1 cellular context compared by ENCODE assay signal in the genomic region with DNA sequence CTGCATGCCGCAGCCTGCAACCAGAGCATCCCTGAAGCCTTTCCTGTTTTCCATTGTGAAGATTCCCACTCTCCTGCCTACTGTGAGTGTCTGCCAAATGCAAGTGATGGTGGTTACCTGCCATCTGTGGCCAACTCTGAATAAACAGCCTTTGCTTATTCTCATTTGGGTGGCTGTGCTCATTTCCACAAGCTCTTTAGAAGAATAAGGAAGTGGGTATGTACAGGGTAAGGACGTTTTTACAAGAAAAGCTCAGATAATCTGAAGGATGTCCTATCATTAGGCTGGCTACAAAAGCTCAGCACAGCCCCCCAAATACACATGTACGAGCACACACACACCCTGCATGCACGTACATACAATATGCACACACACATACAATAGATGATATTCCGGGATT.
TF ChIP-seq lines count a peak whose summit lies in the region.

No MANE protein-coding gene starts in this region.

TF ChIP-seq in WTC11, 78 proteins besides CTCF, POLR2A, EP300 and RAD21 (continued from another document):
- TF ChIP-seq, protein P1, sequence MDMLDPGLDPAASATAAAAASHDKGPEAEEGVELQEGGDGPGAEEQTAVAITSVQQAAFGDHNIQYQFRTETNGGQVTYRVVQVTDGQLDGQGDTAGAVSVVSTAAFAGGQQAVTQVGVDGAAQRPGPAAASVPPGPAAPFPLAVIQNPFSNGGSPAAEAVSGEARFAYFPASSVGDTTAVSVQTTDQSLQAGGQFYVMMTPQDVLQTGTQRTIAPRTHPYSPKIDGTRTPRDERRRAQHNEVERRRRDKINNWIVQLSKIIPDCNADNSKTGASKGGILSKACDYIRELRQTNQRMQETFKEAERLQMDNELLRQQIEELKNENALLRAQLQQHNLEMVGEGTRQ (CRISPR knock-in tag; IDR thresholded peaks at IDR 0.05) = no peak
- TF ChIP-seq, protein P2, sequence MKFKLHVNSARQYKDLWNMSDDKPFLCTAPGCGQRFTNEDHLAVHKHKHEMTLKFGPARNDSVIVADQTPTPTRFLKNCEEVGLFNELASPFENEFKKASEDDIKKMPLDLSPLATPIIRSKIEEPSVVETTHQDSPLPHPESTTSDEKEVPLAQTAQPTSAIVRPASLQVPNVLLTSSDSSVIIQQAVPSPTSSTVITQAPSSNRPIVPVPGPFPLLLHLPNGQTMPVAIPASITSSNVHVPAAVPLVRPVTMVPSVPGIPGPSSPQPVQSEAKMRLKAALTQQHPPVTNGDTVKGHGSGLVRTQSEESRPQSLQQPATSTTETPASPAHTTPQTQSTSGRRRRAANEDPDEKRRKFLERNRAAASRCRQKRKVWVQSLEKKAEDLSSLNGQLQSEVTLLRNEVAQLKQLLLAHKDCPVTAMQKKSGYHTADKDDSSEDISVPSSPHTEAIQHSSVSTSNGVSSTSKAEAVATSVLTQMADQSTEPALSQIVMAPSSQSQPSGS (CRISPR knock-in tag; IDR thresholded peaks at IDR 0.05; ENCODE audit: borderline replicate concordance, low read depth) = no peak
- TF ChIP-seq ZNF532 (CRISPR knock-in tag; IDR thresholded peaks at IDR 0.05; ENCODE audit: borderline replicate concordance) = no peak
- TF ChIP-seq FOXK1 (CRISPR knock-in tag; IDR thresholded peaks at IDR 0.05) = no peak
- TF ChIP-seq CREB1 (CRISPR knock-in tag; IDR thresholded peaks at IDR 0.05) = no peak
- TF ChIP-seq, protein P3, sequence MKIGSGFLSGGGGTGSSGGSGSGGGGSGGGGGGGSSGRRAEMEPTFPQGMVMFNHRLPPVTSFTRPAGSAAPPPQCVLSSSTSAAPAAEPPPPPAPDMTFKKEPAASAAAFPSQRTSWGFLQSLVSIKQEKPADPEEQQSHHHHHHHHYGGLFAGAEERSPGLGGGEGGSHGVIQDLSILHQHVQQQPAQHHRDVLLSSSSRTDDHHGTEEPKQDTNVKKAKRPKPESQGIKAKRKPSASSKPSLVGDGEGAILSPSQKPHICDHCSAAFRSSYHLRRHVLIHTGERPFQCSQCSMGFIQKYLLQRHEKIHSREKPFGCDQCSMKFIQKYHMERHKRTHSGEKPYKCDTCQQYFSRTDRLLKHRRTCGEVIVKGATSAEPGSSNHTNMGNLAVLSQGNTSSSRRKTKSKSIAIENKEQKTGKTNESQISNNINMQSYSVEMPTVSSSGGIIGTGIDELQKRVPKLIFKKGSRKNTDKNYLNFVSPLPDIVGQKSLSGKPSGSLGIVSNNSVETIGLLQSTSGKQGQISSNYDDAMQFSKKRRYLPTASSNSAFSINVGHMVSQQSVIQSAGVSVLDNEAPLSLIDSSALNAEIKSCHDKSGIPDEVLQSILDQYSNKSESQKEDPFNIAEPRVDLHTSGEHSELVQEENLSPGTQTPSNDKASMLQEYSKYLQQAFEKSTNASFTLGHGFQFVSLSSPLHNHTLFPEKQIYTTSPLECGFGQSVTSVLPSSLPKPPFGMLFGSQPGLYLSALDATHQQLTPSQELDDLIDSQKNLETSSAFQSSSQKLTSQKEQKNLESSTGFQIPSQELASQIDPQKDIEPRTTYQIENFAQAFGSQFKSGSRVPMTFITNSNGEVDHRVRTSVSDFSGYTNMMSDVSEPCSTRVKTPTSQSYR (CRISPR knock-in tag; IDR thresholded peaks at IDR 0.05) = no peak
- TF ChIP-seq ZMAT4 (CRISPR knock-in tag; IDR thresholded peaks at IDR 0.05) = no peak
- no peak for TF ChIP-seq CREM (CRISPR knock-in tag; IDR thresholded peaks at IDR 0.05)
- no peak for TF ChIP-seq ZNF512 (CRISPR knock-in tag; IDR thresholded peaks at IDR 0.05; ENCODE audit: borderline replicate concordance)
- no peak for TF ChIP-seq ZNF423 (CRISPR knock-in tag; IDR thresholded peaks at IDR 0.05)
- TF ChIP-seq ZNF263 (CRISPR knock-in tag; IDR thresholded peaks at IDR 0.05; ENCODE audit: low read depth) = no peak
- TF ChIP-seq, protein P4, sequence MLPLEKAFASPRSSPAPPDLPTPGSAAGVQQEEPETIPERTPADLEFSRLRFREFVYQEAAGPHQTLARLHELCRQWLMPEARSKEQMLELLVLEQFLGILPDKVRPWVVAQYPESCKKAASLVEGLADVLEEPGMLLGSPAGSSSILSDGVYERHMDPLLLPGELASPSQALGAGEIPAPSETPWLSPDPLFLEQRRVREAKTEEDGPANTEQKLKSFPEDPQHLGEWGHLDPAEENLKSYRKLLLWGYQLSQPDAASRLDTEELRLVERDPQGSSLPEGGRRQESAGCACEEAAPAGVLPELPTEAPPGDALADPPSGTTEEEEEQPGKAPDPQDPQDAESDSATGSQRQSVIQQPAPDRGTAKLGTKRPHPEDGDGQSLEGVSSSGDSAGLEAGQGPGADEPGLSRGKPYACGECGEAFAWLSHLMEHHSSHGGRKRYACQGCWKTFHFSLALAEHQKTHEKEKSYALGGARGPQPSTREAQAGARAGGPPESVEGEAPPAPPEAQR (CRISPR knock-in tag; IDR thresholded peaks at IDR 0.05) = no peak
